ENCODE assay signal across 8 cellular contexts in the genomic region with DNA sequence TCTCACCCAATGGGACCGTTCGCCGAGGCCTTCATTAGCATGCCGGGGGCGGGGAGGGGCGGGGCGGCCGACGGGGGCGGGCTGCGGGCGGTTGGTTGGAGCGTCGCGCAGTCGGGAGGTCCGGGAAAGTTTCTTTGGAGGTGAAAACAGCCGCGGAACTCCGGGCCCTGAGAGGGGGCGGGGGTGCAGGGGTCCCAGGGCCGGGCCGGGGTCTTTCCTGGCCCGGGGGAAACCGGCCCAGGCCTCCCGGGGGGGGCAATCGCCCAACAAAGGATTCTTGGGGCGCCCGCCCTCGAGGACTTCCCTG. TPM values are rescaled to one million over a fixed set of nuclear protein-coding genes. Genes with fewer than 3 reads are reported as not detected.
DNase-seq lines count a peak whose midpoint lies in the region; ATAC-seq and TF ChIP-seq lines count a peak whose summit lies in the region.

A gene (plus strand): TSS at position 90 of the 307 bp plus-strand sequence. CDS start 366 bp downstream, outside the sequence.

- peak within 1 kb of the TSS; percentile 63 for H3K27ac Mint-ChIP-seq in neural progenitor cell

- H3K4me3 Mint-ChIP-seq in neural progenitor cell: peak within 1 kb of the TSS; percentile 89

- TF ChIP-seq POLR2A in Peyer's patch (IDR thresholded peaks at IDR 0.05): peak in 1 of 2 donors; percentile 28

- no peaks in the 10 kb centered on the region; the same call in 1 of the 2 replicates for H3F3A ChIP-seq in DOHH2 (ENCODE audit: control insufficient read depth, insufficient read depth)
- H3F3A ChIP-seq in neural progenitor cell (ENCODE audit: low read depth): peaks cover 37% of the 10 kb centered on the region

- no peaks in the 10 kb centered on the region for H3K27me3 ChIP-seq in DOHH2 (ENCODE audit: control insufficient read depth, low read length)
- H3K27me3 ChIP-seq in Peyer's patch: no peaks in the 10 kb centered on the region
- H3K27me3 ChIP-seq in neural progenitor cell: peaks cover 33% of the 10 kb centered on the region

- H4K20me1 ChIP-seq in DOHH2 (ENCODE audit: control insufficient read depth, insufficient read depth, low read depth, low read length): no peaks in the 10 kb centered on the region; the same call in 1 of the 2 replicates
- peaks cover 46% of the 10 kb centered on the region for H4K20me1 ChIP-seq in neural progenitor cell (ENCODE audit: low read depth)

- H2AFZ ChIP-seq in neural progenitor cell (replicated peaks): peak within 1 kb of the TSS; percentile 46

- H3K9ac ChIP-seq in neural progenitor cell: peak within 1 kb of the TSS; percentile 82

- H3K27me3 Mint-ChIP-seq in neural progenitor cell (ENCODE audit: insufficient read depth, low read depth): peaks cover 10% of the 10 kb centered on the region

- H3K36me3 ChIP-seq in DOHH2 (ENCODE audit: control insufficient read depth, low read length) (peaks cover 16% of the 10 kb centered on the region), Peyer's patch (peaks cover 0 to 5% (median 0%) of the 10 kb centered on the region in 3 donors), neural progenitor cell (no peaks in the 10 kb centered on the region)

- H3K36me3 Mint-ChIP-seq in neural progenitor cell: peaks cover 7% of the 10 kb centered on the region

- H3K79me2 ChIP-seq in DOHH2 (ENCODE audit: control insufficient read depth, low read length): peaks cover 6% of the 10 kb centered on the region
- peaks cover 6% of the 10 kb centered on the region for H3K79me2 ChIP-seq in neural progenitor cell (ENCODE audit: low read depth)

- peaks cover 29% of the 10 kb centered on the region for H3K4me1 Mint-ChIP-seq in neural progenitor cell

- H3K4me2 ChIP-seq in DOHH2 (ENCODE audit: low read length) (peak within 1 kb of the TSS; percentile 92), neural progenitor cell (peak within 1 kb of the TSS; percentile 93)

- no peaks in the 10 kb centered on the region for H3K9me2 ChIP-seq in DOHH2 (replicated peaks; ENCODE audit: control insufficient read depth, low read length)

- H3K27ac ChIP-seq in DOHH2 (ENCODE audit: low read depth, low read length) (peak within 1 kb of the TSS; percentile 46), Peyer's patch (peak within 1 kb of the TSS; percentile 75 to 91 (median 84)), neural progenitor cell (no peak within 1 kb of the TSS)

- TF ChIP-seq CTCF in DOHH2 (IDR thresholded peaks at IDR 0.05; ENCODE audit: low read depth, low read length, poor library complexity, severe bottlenecking) (no peak), Peyer's patch (IDR thresholded peaks at IDR 0.05) (no peak), neural progenitor cell (IDR thresholded peaks at IDR 0.05) (no peak)

- peak within 1 kb of the TSS; percentile 93 for H3K4me3 ChIP-seq in DOHH2 (ENCODE audit: low read length)
- peak within 1 kb of the TSS; percentile 62 to 93 (median 74) for H3K4me3 ChIP-seq in Peyer's patch
- H3K4me3 ChIP-seq in neural progenitor cell: peak within 1 kb of the TSS; percentile 95

- no peaks in the 10 kb centered on the region for H3K9me3 Mint-ChIP-seq in neural progenitor cell

- H3K4me1 ChIP-seq in DOHH2 (ENCODE audit: control insufficient read depth, low read length) (peaks cover 10% of the 10 kb centered on the region), Peyer's patch (peaks cover 0 to 41% (median 8%) of the 10 kb centered on the region in 4 donors), neural progenitor cell (peaks cover 15% of the 10 kb centered on the region)

- no peaks in the 10 kb centered on the region for H3K9me3 ChIP-seq in DOHH2 (ENCODE audit: control insufficient read depth, insufficient read depth, low read length)
- no peaks in the 10 kb centered on the region for H3K9me3 ChIP-seq in Peyer's patch
- H3K9me3 ChIP-seq in neural progenitor cell (ENCODE audit: low read depth): no peaks in the 10 kb centered on the region

- no peak for DNase-seq in Peyer's patch
- DNase-seq in neural progenitor cell (ENCODE audit: low spot score): no peak
- no peak for DNase-seq in NCI-H524 (lab: John Stamatoyannopoulos, UW)
- DNase-seq in central memory CD4-positive, alpha-beta T cell: no peak
- no peak for DNase-seq in NK-92 (lab: John Stamatoyannopoulos, UW; ENCODE audit: unreplicated experiment)
- no peak for DNase-seq in Ammon's horn (ENCODE audit: low spot score)

- ATAC-seq in esophagus mucosa: no peak

RNA-seq across cellular contexts. Expression of the gene that starts here (rescaled TPM):
- total RNA-seq in Peyer's patch (100 to 1,000 TPM in 2 of 4 donors, 10 to 100 TPM in 2; 70.4 to 236 (median 117) TPM), esophagus mucosa (36.6 TPM), neural progenitor cell (ENCODE audit: low replicate concordance) (51.4 and 135 TPM in 2 replicates)
